Comparison of ENCODE assay signal across 16 cellular contexts in genomic region chr22:44574581-44575343, GRCh38.
DNase-seq lines count a peak whose midpoint lies in the region; ATAC-seq and TF ChIP-seq lines count a peak whose summit lies in the region.
"Had no signal": no experiment of that assay in that cellular context is flagged by ENCODE, and none has a peak within 500 bp of the region (broad histone marks: within the 10 kb centered on the region; RNA-seq: fewer than 3 reads in every experiment).

No MANE protein-coding gene starts in this region.

- H3K36me3 ChIP-seq in left ventricle myocardium inferior (no peaks in the 10 kb centered on the region), testis (ENCODE audit: low read depth, missing control alignments) (no peaks in the 10 kb centered on the region)
- H3K36me3 ChIP-seq: vagina had no signal

- no peak overlapping the region for H3K4me3 ChIP-seq in left ventricle myocardium inferior
- H3K4me3 ChIP-seq in testis: no peak overlapping the region
- H3K4me3 ChIP-seq: vagina had no signal

- intact Hi-C loops in Right ventricle myocardium inferior (cut with DNase I): no loop called here
- intact Hi-C loops in left ventricle myocardium inferior (cut with micrococcal nuclease): no loop called here
- intact Hi-C loops in testis (cut with DNase I; ENCODE audit: low total_unique reads): no loop called here

- H3K27ac ChIP-seq in left ventricle myocardium inferior (replicated peaks) (no peak overlapping the region), testis (no peak overlapping the region)
- H3K27ac ChIP-seq: vagina, VCaP had no signal

- DNase-seq in Right ventricle myocardium inferior (ENCODE audit: missing footprints) (no peak), left ventricle myocardium inferior (no peak), left kidney (ENCODE audit: low read depth, low spot score) (peak; percentile 86), testis (peak; percentile 5), ecto neural progenitor cell (ENCODE audit: low spot score) (no peak)
- peak; percentile 23 for DNase-seq in activated CD8-positive, alpha-beta memory T cell treated with anti-CD3 and anti-CD28 coated beads, Interleukin-2, amount 50 U/mL, for 48 hours
- DNase-seq: activated CD8-positive, alpha-beta T cell treated with anti-CD3 and anti-CD28 coated beads for 36 hours; CD8-positive, alpha-beta memory T cell; DMS79; retina; SIG-M5; stimulated activated naive CD8-positive, alpha-beta T cell treated with anti-CD3 and anti-CD28 coated beads, Interleukin-15, Interleukin-2, amounts not matched to agents 100 U/mL and 50 U/mL, for 24 hours had no signal

- WGBS in testis, 2 donors: 52 to 69% methylated on average over 20 of the region's 20 CpGs

- TF ChIP-seq CTCF in left ventricle myocardium inferior (IDR thresholded peaks at IDR 0.05; ENCODE audit: borderline replicate concordance): no peak
- TF ChIP-seq CTCF in testis (IDR thresholded peaks at IDR 0.05): no peak

- peaks cover 9% of the 10 kb centered on the region for H3K9me3 ChIP-seq in left ventricle myocardium inferior (replicated peaks)
- H3K9me3 ChIP-seq in testis: no peaks in the 10 kb centered on the region
- H3K9me3 ChIP-seq: vagina had no signal

- H3K27me3 ChIP-seq in left ventricle myocardium inferior (ENCODE audit: low read depth) (peaks cover 24% of the 10 kb centered on the region), testis (no peaks in the 10 kb centered on the region)
- H3K27me3 ChIP-seq: vagina had no signal

- TF ChIP-seq POLR2A in testis (IDR thresholded peaks at IDR 0.05): no peak

- ATAC-seq in Right ventricle myocardium inferior: peak; percentile 51
- ATAC-seq in HG03025 (IDR thresholded peaks at IDR 0.05; ENCODE audit: low FRiP score, unreplicated experiment): no peak
- no peak for ATAC-seq in GM18867 (IDR thresholded peaks at IDR 0.05; ENCODE audit: unreplicated experiment)
- ATAC-seq: activated CD8-positive, alpha-beta T cell treated with anti-CD3 and anti-CD28 coated beads for 36 hours; stimulated activated naive CD8-positive, alpha-beta T cell treated with anti-CD3 and anti-CD28 coated beads, Interleukin-15, Interleukin-2, amounts not matched to agents 100 U/mL and 50 U/mL, for 24 hours had no signal

- H3K4me1 ChIP-seq in left ventricle myocardium inferior: peaks cover 25% of the 10 kb centered on the region
- peaks cover 4% of the 10 kb centered on the region for H3K4me1 ChIP-seq in testis

Comparison
In these comparisons a context has a peak if more than half of its experiments do, and no peak if none do; other contexts are left out.
1. DNase-seq: peak in activated CD8-positive, alpha-beta memory T cell treated with anti-CD3 and anti-CD28 coated beads, Interleukin-2, amount 50 U/mL, for 48 hours (single experiment), left kidney (single experiment) and testis (single experiment); none in Right ventricle myocardium inferior (single experiment), left ventricle myocardium inferior (single experiment) and ecto neural progenitor cell (single experiment).